Comparison of ENCODE assay signal across 24 cellular contexts in the genomic region with DNA sequence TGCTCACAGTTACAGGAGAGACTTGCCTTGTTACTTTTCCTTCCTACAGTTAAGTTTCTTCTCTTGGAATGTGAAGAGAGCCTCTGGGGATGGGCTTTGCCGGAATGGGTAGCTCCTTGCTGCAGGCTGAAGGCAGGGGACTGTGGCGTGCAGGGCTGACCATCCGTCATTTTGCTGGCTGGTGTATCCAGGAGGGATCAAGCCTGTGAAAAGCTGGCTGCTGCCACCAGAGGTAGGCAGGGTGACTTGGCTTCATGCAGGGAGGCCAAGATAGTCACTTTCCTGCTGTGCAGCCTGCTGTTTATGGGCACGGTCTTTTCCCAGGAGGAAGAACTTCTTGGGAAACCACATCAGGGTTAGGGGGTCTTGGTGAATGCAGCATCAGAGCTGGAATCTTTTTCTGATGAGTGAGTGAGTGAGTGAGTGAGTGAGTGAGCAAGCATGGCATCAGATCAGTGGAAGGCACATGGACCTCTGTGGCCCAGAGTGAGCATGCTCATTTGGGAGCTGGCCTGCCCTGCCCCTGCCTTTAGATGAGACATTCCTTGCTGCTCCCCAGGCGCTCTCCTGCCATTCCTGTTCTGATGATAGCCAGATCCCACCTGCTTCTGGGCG. TPM values are rescaled to one million over a fixed set of nuclear protein-coding genes. Genes with fewer than 3 reads are reported as not detected.
DNase-seq lines count a peak whose midpoint lies in the region; ATAC-seq and TF ChIP-seq lines count a peak whose summit lies in the region.
"Had no signal": no experiment of that assay in that cellular context is flagged by ENCODE, and none has a peak within 500 bp of the region (broad histone marks: within the 10 kb centered on the region; RNA-seq: fewer than 3 reads in every experiment).

No MANE protein-coding gene starts in this region.

- H3K4me1 ChIP-seq in GM23338 (ENCODE audit: insufficient read depth) (peaks cover 24% of the 10 kb centered on the region), HUES48 (ENCODE audit: control insufficient read depth, insufficient read depth, low read length) (peaks cover 30% of the 10 kb centered on the region), endodermal cell (ENCODE audit: control insufficient read depth, insufficient read depth, low read length) (no peaks in the 10 kb centered on the region), osteoblast (ENCODE audit: insufficient read depth, low read length) (peaks cover 24% of the 10 kb centered on the region)
- H3K4me1 ChIP-seq: left lung, SJSA1, testis had no signal

- TF ChIP-seq CTCF in GM23338 (conservative IDR thresholded peaks at IDR 0.05; ENCODE audit: low read depth in 2 of 2) (no peak), endodermal cell (conservative IDR thresholded peaks at IDR 0.05) (no peak), osteoblast (IDR thresholded peaks at IDR 0.05; ENCODE audit: extremely low read depth, low read depth, low read length) (no peak)

- peak; percentile 22 for ATAC-seq in GM23338
- ATAC-seq in T-cell (replicated peaks in 1 of 4): no peak
- no peak for ATAC-seq in HG02642 (IDR thresholded peaks at IDR 0.05; ENCODE audit: poor library complexity, unreplicated experiment)
- ATAC-seq: activated CD8-positive, alpha-beta memory T cell treated with anti-CD3 and anti-CD28 coated beads, Interleukin-2, amount 10 ng/mL, durations not matched to agents 7 days and 5 days; activated T-cell treated with anti-CD3 and anti-CD28 coated beads, Interleukin-2, amount 50 U/mL, for 72 hours; left lung; natural killer cell had no signal

- no peaks in the 10 kb centered on the region; the same call in 2 of the 3 replicates for H3K36me3 Mint-ChIP-seq in GM23338 (ENCODE audit: low read depth)
- no peaks in the 10 kb centered on the region for H3K36me3 Mint-ChIP-seq in endodermal cell (ENCODE audit: low read depth)
- H3K36me3 Mint-ChIP-seq in T-cell: no peaks in the 10 kb centered on the region
- H3K36me3 Mint-ChIP-seq: activated CD8-positive, alpha-beta memory T cell treated with anti-CD3 and anti-CD28 coated beads, Interleukin-2, amount 10 ng/mL, durations not matched to agents 7 days and 5 days; activated naive CD4-positive, alpha-beta T cell treated with anti-CD3 and anti-CD28 coated beads, Interleukin-2, amount 10 ng/mL, durations not matched to agents 7 days and 5 days; natural killer cell had no signal

- H3F3A ChIP-seq in GM23338 (replicated peaks; ENCODE audit: low read depth): no peaks in the 10 kb centered on the region

- H3K27ac ChIP-seq in GM23338 (ENCODE audit: low read depth): no peak overlapping the region
- peak overlapping the region; percentile 21 for H3K27ac ChIP-seq in HUES48 (ENCODE audit: low read depth, low read length)
- H3K27ac ChIP-seq in endodermal cell (ENCODE audit: low read depth, low read length): no peak overlapping the region
- peak overlapping the region; percentile 64 for H3K27ac ChIP-seq in osteoblast (ENCODE audit: low read depth, low read length)
- H3K27ac ChIP-seq: left lung, ovary, SJSA1, testis had no signal

- H3K36me3 ChIP-seq in GM23338 (ENCODE audit: insufficient read depth): no peaks in the 10 kb centered on the region
- H3K36me3 ChIP-seq in HUES48 (ENCODE audit: control insufficient read depth, insufficient read depth, low read length): no peaks in the 10 kb centered on the region
- H3K36me3 ChIP-seq in endodermal cell (ENCODE audit: control insufficient read depth, insufficient read depth, low read length): no peaks in the 10 kb centered on the region
- H3K36me3 ChIP-seq in osteoblast (ENCODE audit: insufficient read depth, low read length): no peaks in the 10 kb centered on the region
- H3K36me3 ChIP-seq: left lung, ovary, SJSA1 had no signal

- H3K27ac Mint-ChIP-seq in GM23338 (no peak overlapping the region), endodermal cell (no peak overlapping the region), T-cell (no peak overlapping the region)
- H3K27ac Mint-ChIP-seq: activated CD8-positive, alpha-beta memory T cell treated with anti-CD3 and anti-CD28 coated beads, Interleukin-2, amount 10 ng/mL, durations not matched to agents 7 days and 5 days; activated naive CD4-positive, alpha-beta T cell treated with anti-CD3 and anti-CD28 coated beads, Interleukin-2, amount 10 ng/mL, durations not matched to agents 7 days and 5 days; activated T-cell treated with anti-CD3 and anti-CD28 coated beads, Interleukin-2, amount 50 U/mL, for 72 hours; natural killer cell had no signal

- peaks cover 14% of the 10 kb centered on the region; the same call in 1 of the 2 replicates for H3K9me2 ChIP-seq in GM23338 (ENCODE audit: insufficient read depth)

- no peak overlapping the region for H3K4me3 ChIP-seq in GM23338
- no peak overlapping the region for H3K4me3 ChIP-seq in HUES48 (ENCODE audit: low read depth, low read length)
- no peak overlapping the region for H3K4me3 ChIP-seq in endodermal cell (ENCODE audit: low read length)
- no peak overlapping the region for H3K4me3 ChIP-seq in osteoblast (ENCODE audit: insufficient read depth, low read length)
- H3K4me3 ChIP-seq: left lung, ovary, SJSA1, testis had no signal

- DNase-seq in GM23338 (ENCODE audit: low spot score): no peak
- peak; percentile 49 for DNase-seq in endodermal cell
- no peak for DNase-seq in osteoblast (ENCODE audit: insufficient read length, low spot score, missing footprints)
- no peak for DNase-seq in T-cell
- no peak for DNase-seq in hypothalamus (lab: John Stamatoyannopoulos, UW)
- DNase-seq: activated CD4-positive, alpha-beta T cell treated with anti-CD3 and anti-CD28 coated beads, Interleukin-2, amount 50 U/mL, for 1 hour; activated CD8-positive, alpha-beta memory T cell treated with anti-CD3 and anti-CD28 coated beads, Interleukin-2, amount 10 ng/mL, durations not matched to agents 7 days and 5 days; activated naive CD4-positive, alpha-beta T cell treated with anti-CD3 and anti-CD28 coated beads, Interleukin-2, amount 10 ng/mL, durations not matched to agents 7 days and 5 days; activated T-cell treated with anti-CD3 and anti-CD28 coated beads, Interleukin-2, amount 50 U/mL, for 72 hours; amniotic stem cell; EL; left lung; midbrain; natural killer cell; NCI-H146; ovary; stimulated activated CD4-positive, alpha-beta T cell treated with anti-CD3 and anti-CD28 coated beads, Interleukin-12 subunit alpha, Interleukin-12 subunit beta, amount 100 ng/mL, for 4 hours; stimulated activated CD4-positive, alpha-beta T cell treated with anti-CD3 and anti-CD28 coated beads, Interleukin-4, amount 100 ng/mL, for 4 hours; stimulated activated naive CD4-positive, alpha-beta T cell; testis had no signal

- CTCF ChIA-PET in T-cell (lab: Charles Lee): no interaction called here

- H3K27me3 Mint-ChIP-seq in GM23338 (ENCODE audit: insufficient read depth, low read depth, poor library complexity): peaks cover 6% of the 10 kb centered on the region
- peaks cover 2% of the 10 kb centered on the region for H3K27me3 Mint-ChIP-seq in endodermal cell (ENCODE audit: insufficient read depth)
- H3K27me3 Mint-ChIP-seq in T-cell: peaks cover 23 to 32% of the 10 kb centered on the region in 2 donors
- H3K27me3 Mint-ChIP-seq: activated naive CD4-positive, alpha-beta T cell treated with anti-CD3 and anti-CD28 coated beads, Interleukin-2, amount 10 ng/mL, durations not matched to agents 7 days and 5 days had no signal

- H3K27me3 ChIP-seq in GM23338 (ENCODE audit: insufficient read depth): no peaks in the 10 kb centered on the region
- no peaks in the 10 kb centered on the region for H3K27me3 ChIP-seq in HUES48 (ENCODE audit: control insufficient read depth, insufficient read depth, low read length)
- no peaks in the 10 kb centered on the region for H3K27me3 ChIP-seq in endodermal cell (ENCODE audit: control insufficient read depth, insufficient read depth, low read length, poor library complexity, severe bottlenecking)
- H3K27me3 ChIP-seq in osteoblast (ENCODE audit: insufficient read depth, low read length): no peaks in the 10 kb centered on the region
- H3K27me3 ChIP-seq: left lung, ovary, SJSA1, testis had no signal

- 89 to 90% methylated on average over 2 to 6 of the region's 6 CpGs for WGBS in endodermal cell (ENCODE audit: insufficient coverage in 1 of 2, insufficient read length in 1 of 2), 2 experiments

- H3K4me3 Mint-ChIP-seq in GM23338: no peak overlapping the region
- H3K4me3 Mint-ChIP-seq in endodermal cell: no peak overlapping the region
- no peak overlapping the region for H3K4me3 Mint-ChIP-seq in T-cell
- H3K4me3 Mint-ChIP-seq: activated CD8-positive, alpha-beta memory T cell treated with anti-CD3 and anti-CD28 coated beads, Interleukin-2, amount 10 ng/mL, durations not matched to agents 7 days and 5 days; activated naive CD4-positive, alpha-beta T cell treated with anti-CD3 and anti-CD28 coated beads, Interleukin-2, amount 10 ng/mL, durations not matched to agents 7 days and 5 days; activated T-cell treated with anti-CD3 and anti-CD28 coated beads, Interleukin-2, amount 50 U/mL, for 72 hours; natural killer cell had no signal

- H3K9me3 ChIP-seq in HUES48 (ENCODE audit: control insufficient read depth, insufficient read depth, low read length) (no peaks in the 10 kb centered on the region), endodermal cell (ENCODE audit: control insufficient read depth, low read length) (no peaks in the 10 kb centered on the region), osteoblast (ENCODE audit: low read depth, low read length) (no peaks in the 10 kb centered on the region)
- H3K9me3 ChIP-seq: left lung, ovary, SJSA1, testis had no signal

- POLR2A ChIA-PET in T-cell (lab: Charles Lee): no interaction called here

- H3K79me2 ChIP-seq in GM23338 (replicated peaks; ENCODE audit: insufficient read depth) (no peaks in the 10 kb centered on the region), osteoblast (ENCODE audit: insufficient read depth, low read length) (peaks cover 10% of the 10 kb centered on the region)

- H3K9me3 Mint-ChIP-seq in GM23338 (no peaks in the 10 kb centered on the region; the same call in 2 of the 3 replicates), endodermal cell (no peaks in the 10 kb centered on the region), T-cell (no peaks in the 10 kb centered on the region)
- H3K9me3 Mint-ChIP-seq: activated naive CD4-positive, alpha-beta T cell treated with anti-CD3 and anti-CD28 coated beads, Interleukin-2, amount 10 ng/mL, durations not matched to agents 7 days and 5 days; natural killer cell had no signal

- H4K20me1 ChIP-seq in GM23338 (replicated peaks; ENCODE audit: insufficient read depth): no peaks in the 10 kb centered on the region
- peaks cover 5% of the 10 kb centered on the region for H4K20me1 ChIP-seq in osteoblast (ENCODE audit: insufficient read depth, low read length)

- H3K4me2 ChIP-seq in GM23338 (no peak overlapping the region), osteoblast (ENCODE audit: insufficient read depth, low read length) (peak overlapping the region; percentile 13)

- H2AFZ ChIP-seq in GM23338 (0 out of 2 replicates have a peak overlapping the region, but pooled peaks have one; percentile 47), osteoblast (ENCODE audit: low read length) (peak overlapping the region; percentile 54)

- H3K4me1 Mint-ChIP-seq in GM23338 (peaks cover 35% of the 10 kb centered on the region), endodermal cell (no peaks in the 10 kb centered on the region), T-cell (no peaks in the 10 kb centered on the region)
- H3K4me1 Mint-ChIP-seq: activated CD8-positive, alpha-beta memory T cell treated with anti-CD3 and anti-CD28 coated beads, Interleukin-2, amount 10 ng/mL, durations not matched to agents 7 days and 5 days; activated naive CD4-positive, alpha-beta T cell treated with anti-CD3 and anti-CD28 coated beads, Interleukin-2, amount 10 ng/mL, durations not matched to agents 7 days and 5 days; natural killer cell had no signal

- H3K9ac ChIP-seq in HUES48 (ENCODE audit: low read depth, low read length): no peak overlapping the region
- H3K9ac ChIP-seq in endodermal cell (ENCODE audit: extremely low read depth, low read length, poor library complexity, severe bottlenecking): no peak overlapping the region

RNA-seq across cellular contexts. Expression of a gene that starts 33.0 kb away (rescaled TPM):
- 7.1 and 8.7 TPM in 2 replicates for total RNA-seq in GM23338 (2014; rRNA removed; shearing (Covaris generic))
- 2.4 and 2.7 TPM in 2 replicates for polyA plus RNA-seq in GM23338 (2016; fragmentation: Nextera tagmentation; extraction: Ambion mirVana)
- total RNA-seq in endodermal cell (1 to 10 TPM; 2.8 to 3.1 TPM), osteoblast (13.0 and 17.4 TPM in 2 replicates), T-cell (under 1 TPM in 1 of 5 donors, not detected in 4; 0.06 TPM)
- 20.7 TPM for polyA plus RNA-seq in endodermal cell (2013, experiment 1 of 2)
- polyA plus RNA-seq in endodermal cell (2013, experiment 2 of 2): 21.9 TPM
- total RNA-seq: activated CD8-positive, alpha-beta memory T cell treated with anti-CD3 and anti-CD28 coated beads, Interleukin-2, amount 10 ng/mL, durations not matched to agents 7 days and 5 days; natural killer cell; T-helper 2 cell treated with Interferon-gamma antibody and Interleukin-4, amounts not matched to agents 100 ng/mL and 5 ng/mL, for 36 hours had no signal

Comparison
In these comparisons a context has a peak if more than half of its experiments do, and no peak if none do; other contexts are left out.
1. H3K27ac ChIP-seq: peak in HUES48 (single experiment) and osteoblast (single experiment); none in GM23338 (single experiment) and endodermal cell (single experiment).